In genomic region chr5:61591859-61592258, GRCh38 we compare ENCODE assay signal across 28 cellular contexts.
"Had no signal": no experiment of that assay in that cellular context is flagged by ENCODE, and none has a peak within 500 bp of the region (broad histone marks: within the 10 kb centered on the region; RNA-seq: fewer than 3 reads in every experiment).

No MANE protein-coding gene starts in this region.

- H3K27ac ChIP-seq: stomach, suprapubic skin, testis, thoracic aorta, thyroid gland, tibial artery, tibial nerve, transverse colon, upper lobe of left lung, uterus, vagina had no signal

- H3K36me3 ChIP-seq: stomach, suprapubic skin, thoracic aorta, thyroid gland, tibial artery, tibial nerve, transverse colon, upper lobe of left lung, uterus, vagina had no signal

- H3K36me3 Mint-ChIP-seq: stimulated activated effector memory CD8-positive, alpha-beta T cell treated with anti-CD3 and anti-CD28 coated beads, Interleukin-12 subunit alpha, Interleukin-12 subunit beta, amount 100 ng/mL, for 72 hours; stimulated activated memory B cell treated with anti-CD40 and anti-IgM and Interleukin-4, amounts not matched to agents 10 μg/mL and 1 μg/mL and 100 μg/mL, for 72 hours; stimulated activated naive B cell treated with anti-CD40 and anti-IgM and Interleukin-4, amounts not matched to agents 10 μg/mL and 1 μg/mL and 100 μg/mL, for 72 hours; type B pancreatic cell had no signal

- ATAC-seq: stimulated activated effector memory CD8-positive, alpha-beta T cell treated with anti-CD3 and anti-CD28 coated beads, Interleukin-12 subunit alpha, Interleukin-12 subunit beta, amount 100 ng/mL, for 72 hours; stimulated activated memory B cell treated with anti-CD40 and anti-IgM and Interleukin-4, amounts not matched to agents 10 μg/mL and 1 μg/mL and 100 μg/mL, for 72 hours; stimulated activated naive B cell treated with anti-CD40 and anti-IgM and Interleukin-4, amounts not matched to agents 10 μg/mL and 1 μg/mL and 100 μg/mL, for 72 hours; stimulated activated naive CD8-positive, alpha-beta T cell treated with anti-CD3 and anti-CD28 coated beads, Interleukin-15, amount 100 ng/mL, for 72 hours; stimulated activated naive CD8-positive, alpha-beta T cell treated with anti-CD3 and anti-CD28 coated beads, Interleukin-15, Interleukin-2, amounts not matched to agents 100 U/mL and 50 U/mL, for 24 hours had no signal

- H3K4me1 Mint-ChIP-seq: stimulated activated effector memory CD8-positive, alpha-beta T cell treated with anti-CD3 and anti-CD28 coated beads, Interleukin-12 subunit alpha, Interleukin-12 subunit beta, amount 100 ng/mL, for 72 hours; stimulated activated memory B cell treated with anti-CD40 and anti-IgM and Interleukin-4, amounts not matched to agents 10 μg/mL and 1 μg/mL and 100 μg/mL, for 72 hours; stimulated activated naive B cell treated with anti-CD40 and anti-IgM and Interleukin-4, amounts not matched to agents 10 μg/mL and 1 μg/mL and 100 μg/mL, for 72 hours; stimulated activated naive CD8-positive, alpha-beta T cell treated with anti-CD3 and anti-CD28 coated beads, Interleukin-15, amount 100 ng/mL, for 72 hours had no signal

- H3K27ac Mint-ChIP-seq: stimulated activated effector memory CD8-positive, alpha-beta T cell treated with anti-CD3 and anti-CD28 coated beads, Interleukin-12 subunit alpha, Interleukin-12 subunit beta, amount 100 ng/mL, for 72 hours; stimulated activated memory B cell treated with anti-CD40 and anti-IgM and Interleukin-4, amounts not matched to agents 10 μg/mL and 1 μg/mL and 100 μg/mL, for 72 hours; stimulated activated naive B cell treated with anti-CD40 and anti-IgM and Interleukin-4, amounts not matched to agents 10 μg/mL and 1 μg/mL and 100 μg/mL, for 72 hours; stimulated activated naive CD8-positive, alpha-beta T cell treated with anti-CD3 and anti-CD28 coated beads, Interleukin-15, amount 100 ng/mL, for 72 hours; stimulated activated naive CD8-positive, alpha-beta T cell treated with anti-CD3 and anti-CD28 coated beads, Interleukin-15, Interleukin-2, amounts not matched to agents 100 ng/mL and 50 ng/mL, for 24 hours; type B pancreatic cell had no signal

- H3K4me1 ChIP-seq: suprapubic skin, tibial artery, transverse colon, upper lobe of left lung, uterus, vagina had no signal

- FAIRE-seq: urothelium cell line had no signal

- DNase-seq: stimulated activated CD4-positive, alpha-beta T cell treated with anti-CD3 and anti-CD28 coated beads, Interleukin-2, amount 100 ng/mL, for 48 hours; stimulated activated CD4-positive, alpha-beta T cell treated with anti-CD3 and anti-CD28 coated beads, Interleukin-4, amount 100 ng/mL, for 1 hour; stimulated activated CD4-positive, alpha-beta T cell treated with anti-CD3 and anti-CD28 coated beads, Interleukin-4, amount 100 ng/mL, for 24 hours; stimulated activated CD4-positive, alpha-beta T cell treated with anti-CD3 and anti-CD28 coated beads, Interleukin-4, amount 100 ng/mL, for 4 hours; stimulated activated CD8-positive, alpha-beta memory T cell treated with anti-CD3 and anti-CD28 coated beads, Interleukin-4, amount 100 ng/mL, for 48 hours; stimulated activated naive B cell treated with anti-CD40 and anti-IgM and Interleukin-4, amounts not matched to agents 10 μg/mL and 1 μg/mL and 100 μg/mL, for 72 hours; stimulated activated naive CD4-positive, alpha-beta T cell; stimulated activated naive CD4-positive, alpha-beta T cell treated with Interleukin-2 at 50 U/mL for 16 hours; stimulated activated naive CD8-positive, alpha-beta T cell treated with anti-CD3 and anti-CD28 coated beads, Interleukin-15, amount 100 ng/mL, for 72 hours; stimulated activated naive CD8-positive, alpha-beta T cell treated with anti-CD3 and anti-CD28 coated beads, Interleukin-15, Interleukin-2, amounts not matched to agents 100 U/mL and 50 U/mL, for 24 hours; stomach; substantia nigra; testis; thyroid gland; tibial artery; transverse colon; trophoblast cell; upper lobe of left lung; uterus had no signal

- H3K9me3 ChIP-seq: stomach, suprapubic skin, testis, thoracic aorta, thyroid gland, tibial artery, tibial nerve, transverse colon, upper lobe of left lung, uterus, vagina had no signal

- H3K27me3 ChIP-seq: stomach, suprapubic skin, testis, thyroid gland, tibial artery, tibial nerve, transverse colon, upper lobe of left lung, uterus, vagina had no signal

- H3K4me3 Mint-ChIP-seq: stimulated activated effector memory CD8-positive, alpha-beta T cell treated with anti-CD3 and anti-CD28 coated beads, Interleukin-12 subunit alpha, Interleukin-12 subunit beta, amount 100 ng/mL, for 72 hours; stimulated activated memory B cell treated with anti-CD40 and anti-IgM and Interleukin-4, amounts not matched to agents 10 μg/mL and 1 μg/mL and 100 μg/mL, for 72 hours; stimulated activated naive B cell treated with anti-CD40 and anti-IgM and Interleukin-4, amounts not matched to agents 10 μg/mL and 1 μg/mL and 100 μg/mL, for 72 hours; stimulated activated naive CD8-positive, alpha-beta T cell treated with anti-CD3 and anti-CD28 coated beads, Interleukin-15, amount 100 ng/mL, for 72 hours; stimulated activated naive CD8-positive, alpha-beta T cell treated with anti-CD3 and anti-CD28 coated beads, Interleukin-15, Interleukin-2, amounts not matched to agents 100 ng/mL and 50 ng/mL, for 24 hours; type B pancreatic cell had no signal

- H3K9me3 Mint-ChIP-seq: stimulated activated effector memory CD8-positive, alpha-beta T cell treated with anti-CD3 and anti-CD28 coated beads, Interleukin-12 subunit alpha, Interleukin-12 subunit beta, amount 100 ng/mL, for 72 hours; stimulated activated naive CD8-positive, alpha-beta T cell treated with anti-CD3 and anti-CD28 coated beads, Interleukin-15, amount 100 ng/mL, for 72 hours; stimulated activated naive CD8-positive, alpha-beta T cell treated with anti-CD3 and anti-CD28 coated beads, Interleukin-15, Interleukin-2, amounts not matched to agents 100 ng/mL and 50 ng/mL, for 24 hours had no signal

- H3K4me3 ChIP-seq: stomach, suprapubic skin, testis, thoracic aorta, thyroid gland, tibial artery, tibial nerve, transverse colon, upper lobe of left lung, uterus, vagina had no signal
